ENCODE assay signal across 8 cellular contexts in the genomic region with DNA sequence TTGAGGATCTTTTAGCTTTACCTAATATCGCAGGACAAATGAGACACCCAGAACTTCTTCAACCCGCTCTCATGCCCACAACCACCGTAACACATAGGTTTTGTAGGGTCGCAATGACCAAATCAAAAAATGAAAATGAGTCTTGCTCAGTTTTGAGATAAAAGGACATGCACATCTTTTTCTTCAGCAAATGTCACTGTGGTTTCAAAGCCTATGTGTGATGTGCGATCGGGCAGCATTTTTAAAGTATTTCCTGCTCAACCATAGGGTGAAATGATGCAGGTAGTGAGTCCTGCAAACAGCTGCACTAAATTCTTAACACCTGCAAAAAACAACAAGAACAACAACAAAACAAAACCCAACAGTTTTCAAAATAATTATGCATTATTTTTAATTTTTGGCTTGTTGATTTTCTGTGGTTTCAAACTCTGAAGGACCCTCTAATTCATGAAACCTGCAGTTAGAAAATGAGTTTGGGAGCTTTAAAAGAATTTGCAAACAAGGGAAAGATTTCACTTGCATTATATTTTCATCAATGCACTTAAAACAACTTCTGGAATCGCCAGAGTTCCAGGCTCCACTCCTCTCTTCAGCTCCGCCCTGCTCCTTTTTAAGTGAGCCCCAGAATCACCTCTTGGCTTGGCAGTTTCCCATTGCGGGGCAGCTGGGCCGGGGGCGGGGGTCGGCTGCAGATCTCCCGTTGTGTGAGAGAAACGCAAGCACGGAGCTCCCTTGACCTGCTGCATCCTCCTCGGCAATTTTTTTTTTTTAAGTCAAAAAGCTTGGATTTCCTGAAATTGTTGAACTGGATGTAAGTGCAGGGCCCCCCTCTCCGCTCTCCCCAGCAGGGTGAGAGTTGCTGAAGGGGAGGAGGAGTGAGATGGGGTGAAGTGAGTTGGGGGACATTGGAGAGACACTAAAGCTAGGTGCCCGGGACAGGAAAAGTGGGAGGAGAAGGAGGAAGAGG.
DNase-seq lines count a peak whose midpoint lies in the region; ATAC-seq and TF ChIP-seq lines count a peak whose summit lies in the region.

No MANE protein-coding gene starts in this region.

- peaks cover 7 to 20% (median 12%) of the 10 kb centered on the region in 3 donors for H3K4me1 Mint-ChIP-seq in IgD-negative memory B cell
- H3K4me1 Mint-ChIP-seq in naive thymus-derived CD8-positive, alpha-beta T cell: peaks cover 5 to 45% (median 18%) of the 10 kb centered on the region in 4 donors

- TF ChIP-seq CTCF in coronary artery (IDR thresholded peaks at IDR 0.05) (no peak), GM13977 (IDR thresholded peaks at IDR 0.05; ENCODE audit: extremely low read depth, insufficient read depth, missing control alignments) (no peak)

- H3K27ac ChIP-seq in ACC112 (ENCODE audit: low read depth, low read length) (no peak overlapping the region), coronary artery (peak overlapping the region; percentile 3 to 57)

- ATAC-seq in naive thymus-derived CD8-positive, alpha-beta T cell: no peak
- no peak for ATAC-seq in HG03159 (IDR thresholded peaks at IDR 0.05; ENCODE audit: unreplicated experiment)

- H3K36me3 ChIP-seq in ACC112 (ENCODE audit: insufficient read depth, low read length): no peaks in the 10 kb centered on the region

- in situ Hi-C loops in GM13977 (cut with MboI; ENCODE audit: low pct_unique_long_range_greater_than_20kb, low sequenced_read_pairs, unreplicated experiment): no loop called here

- POLR2A ChIA-PET in naive thymus-derived CD8-positive, alpha-beta T cell (lab: Charles Lee): no interaction called here

- no peaks in the 10 kb centered on the region for H3K27me3 ChIP-seq in ACC112 (ENCODE audit: insufficient read depth, low read length)

- peaks cover 68% of the 10 kb centered on the region for H3K27me3 Mint-ChIP-seq in IgD-negative memory B cell
- H3K27me3 Mint-ChIP-seq in naive thymus-derived CD8-positive, alpha-beta T cell: peaks cover 30 to 85% (median 46%) of the 10 kb centered on the region in 5 donors

- H3K27ac Mint-ChIP-seq in IgD-negative memory B cell: peak overlapping the region in 1 of 3 donors; percentile 35
- peak overlapping the region in 3 of 10 donors; percentile 29 to 96 (median 79) for H3K27ac Mint-ChIP-seq in naive thymus-derived CD8-positive, alpha-beta T cell

- H3K4me3 ChIP-seq in ACC112 (ENCODE audit: low read depth, low read length) (peak overlapping the region; percentile 96), coronary artery (peak overlapping the region; percentile 76)

- no peak overlapping the region for H2AFZ ChIP-seq in ACC112 (ENCODE audit: low read length, unreplicated experiment)

- peak overlapping the region; percentile 34 to 90 (median 78) for H3K4me3 Mint-ChIP-seq in IgD-negative memory B cell
- H3K4me3 Mint-ChIP-seq in naive thymus-derived CD8-positive, alpha-beta T cell: peak overlapping the region in 8 of 10 donors; percentile 22 to 97 (median 76)

- peaks cover 33% of the 10 kb centered on the region for H3K4me1 ChIP-seq in ACC112 (ENCODE audit: control insufficient read depth, insufficient read depth, low read length, unreplicated experiment)

- no peaks in the 10 kb centered on the region for H3K9me3 Mint-ChIP-seq in IgD-negative memory B cell
- H3K9me3 Mint-ChIP-seq in naive thymus-derived CD8-positive, alpha-beta T cell: no peaks in the 10 kb centered on the region

- peaks cover 26% of the 10 kb centered on the region for H3K79me2 ChIP-seq in ACC112 (ENCODE audit: control insufficient read depth, insufficient read depth, low read length, unreplicated experiment)

- H3K36me3 Mint-ChIP-seq in IgD-negative memory B cell: no peaks in the 10 kb centered on the region
- H3K36me3 Mint-ChIP-seq in naive thymus-derived CD8-positive, alpha-beta T cell: no peaks in the 10 kb centered on the region

- DNase-seq in coronary artery (ENCODE audit: low spot score) (no peak), GM13977 (ENCODE audit: low spot score) (no peak), NCI-H1694 (lab: John Stamatoyannopoulos, UW) (no peak), NCI-H1048 (lab: John Stamatoyannopoulos, UW) (no peak)
- no peak for DNase-seq in naive thymus-derived CD8-positive, alpha-beta T cell
